In genomic region chr1:234998174-234998741, GRCh38 we compare ENCODE assay signal across 9 cellular contexts.
DNase-seq lines count a peak whose midpoint lies in the region; TF ChIP-seq lines count a peak whose summit lies in the region.
"Had no signal": no experiment of that assay in that cellular context is flagged by ENCODE, and none has a peak within 500 bp of the region (broad histone marks: within the 10 kb centered on the region; RNA-seq: fewer than 3 reads in every experiment).

No MANE protein-coding gene starts in this region.

- no peaks in the 10 kb centered on the region for H3K36me3 ChIP-seq in stomach smooth muscle (ENCODE audit: control insufficient read depth in 2 of 2, insufficient read depth in 2 of 2, low read length in 2 of 2)

- no peaks in the 10 kb centered on the region for H3K9me3 ChIP-seq in stomach smooth muscle (ENCODE audit: control insufficient read depth in 2 of 2, low read length in 2 of 2)

- H3K27me3 ChIP-seq in stomach smooth muscle (ENCODE audit: control insufficient read depth in 1 of 2, insufficient read depth in 2 of 2, low read length in 2 of 2) = no peaks in the 10 kb centered on the region

- DNase-seq in HT-29 (ENCODE audit: low spot score) (peak; percentile 91), cardiac fibroblast (ENCODE audit: low read depth in 2 of 2) (peak; percentile 50 to 74), left kidney (ENCODE audit: low read depth, low spot score) (peak; percentile 82), NCI-H2196 treated with DMSO at 0.1 percent for 48 hours (lab: John Stamatoyannopoulos, UW; ENCODE audit: unreplicated experiment) (no peak), occipital lobe (lab: John Stamatoyannopoulos, UW) (no peak), NCI-H2081 treated with DMSO at 0.1 percent for 48 hours (lab: John Stamatoyannopoulos, UW) (no peak), GM13976 (ENCODE audit: low spot score) (no peak)
- DNase-seq: T-helper 9 cell had no signal

- H3K4me3 ChIP-seq in cardiac fibroblast (replicated peaks in 1 of 2; ENCODE audit: low read depth in 2 of 2, low read length in 2 of 2) (no peak overlapping the region), stomach smooth muscle (ENCODE audit: low read length in 2 of 2) (peak overlapping the region; percentile 12 to 35)

- H3K4me1 ChIP-seq in stomach smooth muscle (ENCODE audit: control insufficient read depth, insufficient read depth, low read length) = peaks cover 44% of the 10 kb centered on the region

- H3K27ac ChIP-seq in stomach smooth muscle (ENCODE audit: low read length) = peak overlapping the region; percentile 100

- no peak for TF ChIP-seq CTCF in cardiac fibroblast (IDR thresholded peaks at IDR 0.05; ENCODE audit: low read depth, low read length)
- TF ChIP-seq CTCF in GM13976 (IDR thresholded peaks at IDR 0.05; ENCODE audit: borderline replicate concordance, control extremely low read depth, extremely low read depth, insufficient read depth, missing control alignments) = no peak

- in situ Hi-C loops in GM13976 (cut with MboI; ENCODE audit: low sequenced_read_pairs, unreplicated experiment) = no loop called here

- peak overlapping the region; percentile 44 to 89 for H3K9ac ChIP-seq in stomach smooth muscle (ENCODE audit: low read length in 2 of 2)

Comparison
In these comparisons a context has a peak if more than half of its experiments do, and no peak if none do; other contexts are left out.
1. DNase-seq: peak in HT-29 (single experiment), cardiac fibroblast (2 of 2) and left kidney (single experiment); none in NCI-H2196 treated with DMSO at 0.1 percent for 48 hours (single experiment), occipital lobe (single experiment), NCI-H2081 treated with DMSO at 0.1 percent for 48 hours (single experiment) and GM13976 (single experiment).
2. H3K4me3 ChIP-seq: peak in stomach smooth muscle (2 of 2); none in cardiac fibroblast (0 of 2).